ENCODE assay signal across 26 cellular contexts in genomic region chr2:70942396-70942795, GRCh38. TPM values are rescaled to one million over a fixed set of nuclear protein-coding genes. Genes with fewer than 3 reads are reported as not detected.
DNase-seq lines count a peak whose midpoint lies in the region; TF ChIP-seq lines count a peak whose summit lies in the region.
"Had no signal": no experiment of that assay in that cellular context is flagged by ENCODE, and none has a peak within 500 bp of the region (broad histone marks: within the 10 kb centered on the region; RNA-seq: fewer than 3 reads in every experiment).

No MANE protein-coding gene starts in this region.

- peaks cover 37 to 55% of the 10 kb centered on the region in 2 experiments for H3K4me1 Mint-ChIP-seq in H9

- no peaks in the 10 kb centered on the region for H3K36me3 ChIP-seq in suprapubic skin
- H3K36me3 ChIP-seq: BE2C, MG63 had no signal

- H3K14ac ChIP-seq in H9 (ENCODE audit: insufficient read depth, low read length): no peak overlapping the region; the same call in 1 of the 2 replicates

- no peaks in the 10 kb centered on the region; a peak in 1 of 7 replicates for H3K36me3 Mint-ChIP-seq in H9 (ENCODE audit: insufficient read depth in 1 of 3, low read depth in 3 of 3)

- DNase-seq in activated effector memory CD4-positive, alpha-beta T cell treated with anti-CD3 and anti-CD28 coated beads, Interleukin-2, amount 50 U/mL, for 16 hours: peak; percentile 1
- DNase-seq in activated effector memory CD4-positive, alpha-beta T cell treated with Interleukin-2 at 50 U/mL for 16 hours: no peak
- DNase-seq in H9: peak; percentile 19
- peak; percentile 40 for DNase-seq in islet precursor cell
- DNase-seq in suprapubic skin (ENCODE audit: low spot score in 2 of 2): peak; percentile 26 to 64
- DNase-seq in activated CD4-positive, alpha-beta T cell treated with anti-CD3 and anti-CD28 coated beads, Interleukin-2, amount 50 U/mL, for 4 hours: no peak
- no peak for DNase-seq in NCI-H1417 treated with DMSO at 0.1 percent for 48 hours (lab: John Stamatoyannopoulos, UW)
- DNase-seq: 8988T; ACHN; BE2C; Calu3; DND-41; KG1; MG63; NCI-H1694; NCI-H2029 treated with DMSO at 0.1 percent for 48 hours; NCI-H446 treated with DMSO at 0.1 percent for 48 hours; NCI-H526; NCI-H82; NK-92 treated with Interleukin-12 subunit alpha and Interleukin-12 subunit beta, amount 100 ng/mL, for 24 hours; PC-3 had no signal

- H3K9ac ChIP-seq in H9 (ENCODE audit: extremely low read depth, insufficient read length, low read length): no peak overlapping the region

- H2BK120ac ChIP-seq in H9 (ENCODE audit: low read depth, low read length, poor library complexity, severe bottlenecking): no peak overlapping the region

- no peak overlapping the region for H4K91ac ChIP-seq in H9 (ENCODE audit: insufficient read length, low read depth, low read length)

- peaks cover 90% of the 10 kb centered on the region for H3K27me3 Mint-ChIP-seq in H9 (ENCODE audit: low read depth)

- H3T11ph ChIP-seq in H9 (ENCODE audit: low read length): no peak overlapping the region

- H3K9me3 ChIP-seq in H9 (ENCODE audit: control insufficient read depth, low read depth, low read length) (no peaks in the 10 kb centered on the region), suprapubic skin (no peaks in the 10 kb centered on the region)
- H3K9me3 ChIP-seq: BE2C, MG63 had no signal

- H3K27ac ChIP-seq in H9 (ENCODE audit: insufficient read length, low read depth, low read length) (no peak overlapping the region), suprapubic skin (no peak overlapping the region)

- H3K23ac ChIP-seq in H9 (ENCODE audit: insufficient read length, low read depth, low read length): no peak overlapping the region

- H3K4ac ChIP-seq in H9 (ENCODE audit: low read depth, low read length): no peak overlapping the region

- H3K4me3 Mint-ChIP-seq in H9: no peak overlapping the region

- H3K79me1 ChIP-seq in H9 (ENCODE audit: insufficient read depth, low read depth, low read length, poor library complexity, severe bottlenecking): no peaks in the 10 kb centered on the region

- WGBS in H9 (ENCODE audit: extremely low coverage, insufficient read length, low lambda C conversion rate): no CpG with 5 or more reads among the region's 3 CpGs
- WGBS in suprapubic skin: 59% methylated on average over 3 of the region's 3 CpGs

- H3K4me2 ChIP-seq in H9 (ENCODE audit: insufficient read depth, insufficient read length, low read length): no peak overlapping the region

- H3K9me3 Mint-ChIP-seq in H9: no peaks in the 10 kb centered on the region; a peak in 1 of 5 replicates

- TF ChIP-seq POLR2A in suprapubic skin (IDR thresholded peaks at IDR 0.05): no peak

- TF ChIP-seq EP300 in suprapubic skin (IDR thresholded peaks at IDR 0.05): no peak

- H3K27ac Mint-ChIP-seq in H9: no peak overlapping the region

- no peak overlapping the region for H2BK5ac ChIP-seq in H9 (ENCODE audit: insufficient read length, low read length)

- no peak overlapping the region for H3K18ac ChIP-seq in H9 (ENCODE audit: insufficient read length, low read depth, low read length)

- no peak overlapping the region for H2AFZ ChIP-seq in H9 (ENCODE audit: low read length)

- H3K23me2 ChIP-seq in H9 (ENCODE audit: insufficient read length, low read depth, low read length, poor library complexity, severe bottlenecking): peaks cover 4% of the 10 kb centered on the region

- H3K27me3 ChIP-seq in H9 (ENCODE audit: insufficient read depth, low read length): peaks cover 14% of the 10 kb centered on the region; the same call in 1 of the 2 replicates
- H3K27me3 ChIP-seq in suprapubic skin: peaks cover 13% of the 10 kb centered on the region
- H3K27me3 ChIP-seq: BE2C, MG63 had no signal

- no peak for TF ChIP-seq CTCF in H9 (conservative IDR thresholded peaks at IDR 0.05)
- TF ChIP-seq CTCF in suprapubic skin (IDR thresholded peaks at IDR 0.05): no peak

- H4K8ac ChIP-seq in H9 (replicated peaks; ENCODE audit: insufficient read length, low read depth, low read length): no peak overlapping the region

- no peak overlapping the region for H3K4me3 ChIP-seq in suprapubic skin
- H3K4me3 ChIP-seq: MG63 had no signal

- H3K56ac ChIP-seq in H9 (ENCODE audit: insufficient read length, low read depth, low read length): no peak overlapping the region

- no peak overlapping the region for H2BK15ac ChIP-seq in H9 (ENCODE audit: low read depth, low read length)

- no peaks in the 10 kb centered on the region for H3K79me2 ChIP-seq in H9 (ENCODE audit: insufficient read depth, low read length)

- H3K4me1 ChIP-seq in H9 (ENCODE audit: insufficient read depth, low read length) (peaks cover 7% of the 10 kb centered on the region; the same call in 1 of the 2 replicates), suprapubic skin (no peaks in the 10 kb centered on the region)
- H3K4me1 ChIP-seq: BE2C had no signal

- no peak overlapping the region for H2BK20ac ChIP-seq in H9 (ENCODE audit: low read depth, low read length, poor library complexity, severe bottlenecking)

- no peaks in the 10 kb centered on the region for H4K20me1 ChIP-seq in H9 (ENCODE audit: control insufficient read depth, insufficient read depth, insufficient read length)

- H2BK12ac ChIP-seq in H9 (ENCODE audit: insufficient read length, low read depth, low read length): no peak overlapping the region

- H4K5ac ChIP-seq in H9 (ENCODE audit: insufficient read length, low read depth, low read length): no peak overlapping the region

- H2AK5ac ChIP-seq in H9 (ENCODE audit: insufficient read length, low read length): no peak overlapping the region

RNA-seq across cellular contexts. Expression of gene ATP6V1B1, which starts 6.7 kb away (rescaled TPM):
- total RNA-seq in H9 (2021) (not detected in 2 replicates), suprapubic skin (10 to 100 TPM; 22.7 to 66.9 (median 39.5) TPM)
- total RNA-seq: Calu3, IMR-90, PC-3, Right ventricle myocardium inferior had no signal

RNA-seq across cellular contexts. Expression of gene ANKRD53, which starts 36.0 kb away (rescaled TPM):
- total RNA-seq in H9 (2021) (0.28 and 0.88 TPM in 2 replicates), suprapubic skin (1 to 10 TPM in 2 of 4 donors, not detected in 2; 2.9 to 5.5 TPM)
- total RNA-seq: Calu3, H7, PC-3, RPMI7951, SK-MEL-5 had no signal

RNA-seq across cellular contexts. Expression of gene VAX2, which starts 42.0 kb away (rescaled TPM):
- total RNA-seq in H9 (2021): not detected in 2 replicates
- total RNA-seq in suprapubic skin: 1 to 10 TPM; 1.2 to 5.8 (median 3.1) TPM
- total RNA-seq: Calu3, H7, PC-3 had no signal

RNA-seq across cellular contexts. Expression of gene TEX261, which starts 52.3 kb away (rescaled TPM):
- total RNA-seq in H9 (2021) (19.2 and 23.9 TPM in 2 replicates), suprapubic skin (10 to 100 TPM; 19.7 to 31.0 (median 26.8) TPM)

Comparison
In these comparisons a context has a peak if more than half of its experiments do, and no peak if none do; other contexts are left out.
1. DNase-seq: peak in activated effector memory CD4-positive, alpha-beta T cell treated with anti-CD3 and anti-CD28 coated beads, Interleukin-2, amount 50 U/mL, for 16 hours (single experiment), H9 (single experiment), islet precursor cell (single experiment) and suprapubic skin (2 of 2); none in activated effector memory CD4-positive, alpha-beta T cell treated with Interleukin-2 at 50 U/mL for 16 hours (single experiment), activated CD4-positive, alpha-beta T cell treated with anti-CD3 and anti-CD28 coated beads, Interleukin-2, amount 50 U/mL, for 4 hours (0 of 2) and NCI-H1417 treated with DMSO at 0.1 percent for 48 hours (single experiment).
2. RNA of gene ATP6V1B1, which starts 6.7 kb away (total RNA-seq): 22.7 to 66.9 TPM in suprapubic skin; not detected in H9; every median in the first group is over 10 times any median in the second.